Comparison of ENCODE assay signal across 8 cellular contexts in genomic region chr14:95523818-95524448, GRCh38. TPM values are rescaled to one million over a fixed set of nuclear protein-coding genes. Genes with fewer than 3 reads are reported as not detected.
DNase-seq lines count a peak whose midpoint lies in the region; ATAC-seq, FAIRE-seq and TF ChIP-seq lines count a peak whose summit lies in the region.

No MANE protein-coding gene starts in this region.

- CTCF ChIA-PET in T-cell (lab: Charles Lee), result interaction anchor here (0.8 to 2.1 kb wide), 11 partner anchors 9 to 82 kb away, joined by 3 to 13 read pairs (median 3); no protein-coding TSS in a partner anchor

- H3K36me3 Mint-ChIP-seq in T-cell, result no peaks in the 10 kb centered on the region

- no peaks in the 10 kb centered on the region for H3K27me3 Mint-ChIP-seq in T-cell

- POLR2A ChIA-PET in T-cell (lab: Charles Lee), result interaction anchor here in 1 of 2 donors (1.1 kb wide), 1 partner anchor 10 kb away, joined by 3 read pairs; no protein-coding TSS in a partner anchor

- H3K9ac ChIP-seq in MM.1S (ENCODE audit: low read length), result no peak overlapping the region

- H3K36me3 ChIP-seq in pancreas, result no peaks in the 10 kb centered on the region
- H3K36me3 ChIP-seq in MM.1S (replicated peaks; ENCODE audit: insufficient read depth, low read length), result no peaks in the 10 kb centered on the region

- intact Hi-C loops in dorsolateral prefrontal cortex (cut with DNase I) (loop anchor here in 1 of 2 donors (10.0 kb wide), 1 partner anchor 659 kb away; no protein-coding TSS in a partner anchor), pancreas (cut with DNase I) (loop anchor here in 1 of 3 donors (5.0 kb wide), 1 partner anchor 77 kb away; no protein-coding TSS in a partner anchor)

- ATAC-seq in T-cell (replicated peaks in 1 of 4) (peak in 3 of 4 experiments; percentile 33 to 51 (median 49)), pancreas (peak; percentile 51 to 80 (median 75)), HG03280 (IDR thresholded peaks at IDR 0.05; ENCODE audit: unreplicated experiment) (no peak), GM21723 (IDR thresholded peaks at IDR 0.05; ENCODE audit: unreplicated experiment) (no peak)

- H3K9me3 ChIP-seq in pancreas (no peaks in the 10 kb centered on the region), MM.1S (replicated peaks; ENCODE audit: insufficient read depth, low read length) (no peaks in the 10 kb centered on the region)

- WGBS in pancreas, 2 donors, result 16 to 24% methylated on average over 11 of the region's 11 CpGs

- H3F3A ChIP-seq in MM.1S (ENCODE audit: insufficient read depth, low read length), result peaks cover 4% of the 10 kb centered on the region; the same call in 1 of the 2 replicates

- H3K4me1 ChIP-seq in pancreas (peaks cover 0 to 16% (median 13%) of the 10 kb centered on the region in 3 donors), MM.1S (ENCODE audit: low read length) (peaks cover 13% of the 10 kb centered on the region)

- H3K9me3 Mint-ChIP-seq in T-cell, result no peaks in the 10 kb centered on the region

- H3K27me3 ChIP-seq in dorsolateral prefrontal cortex (no peaks in the 10 kb centered on the region), pancreas (no peaks in the 10 kb centered on the region), MM.1S (replicated peaks; ENCODE audit: insufficient read depth, low read length) (no peaks in the 10 kb centered on the region)

- H3K4me1 Mint-ChIP-seq in T-cell, result peaks cover 79 to 82% (median 82%) of the 10 kb centered on the region in 3 donors

- no peaks in the 10 kb centered on the region for H4K20me1 ChIP-seq in MM.1S (ENCODE audit: insufficient read depth, low read length)

- peak overlapping the region; percentile 61 to 86 (median 78) for H3K4me3 Mint-ChIP-seq in T-cell

- FAIRE-seq in pancreas (lab: Jason Lieb, UNC), result no peak

- no peaks in the 10 kb centered on the region for H3K79me2 ChIP-seq in MM.1S (ENCODE audit: low read length)

- DNase-seq in GM12865 (ENCODE audit: low read depth), result no peak
- DNase-seq in T-cell, result peak in 15 of 34 experiments; percentile 22 to 61 (median 33)
- DNase-seq in dorsolateral prefrontal cortex, result no peak
- DNase-seq in pancreas, result peak in 2 of 6 donors; percentile 37 to 46
- no peak for DNase-seq in MM.1S
- DNase-seq in putamen (ENCODE audit: low spot score), result no peak

- H2AFZ ChIP-seq in MM.1S (ENCODE audit: low read length), result no peak overlapping the region

- H3K4me3 ChIP-seq in GM12865 (ENCODE audit: low read depth, low read length) (no peak overlapping the region), dorsolateral prefrontal cortex (peak overlapping the region in 29 of 59 donors; percentile 5 to 39 (median 17)), pancreas (peak overlapping the region in 1 of 4 donors; percentile 5), MM.1S (ENCODE audit: low read length) (no peak overlapping the region)

- no peaks in the 10 kb centered on the region for H3K9me2 ChIP-seq in MM.1S (replicated peaks; ENCODE audit: insufficient read depth, low read length)

- peak; percentile 17 for TF ChIP-seq CTCF in GM12865 (IDR thresholded peaks at IDR 0.05; ENCODE audit: insufficient read depth, low read depth, low read length, missing control alignments)
- TF ChIP-seq CTCF in dorsolateral prefrontal cortex (IDR thresholded peaks at IDR 0.05 in 54 of 56, conservative IDR thresholded peaks at IDR 0.05 in 2 of 56; ENCODE audit: low read depth in 1 of 56, partially characterized antibody in 56 of 56), result no peak
- TF ChIP-seq CTCF in pancreas (IDR thresholded peaks at IDR 0.05), result no peak
- TF ChIP-seq CTCF in MM.1S (IDR thresholded peaks at IDR 0.05; ENCODE audit: low read length), result no peak

- peak overlapping the region; percentile 95 to 98 for H3K27ac Mint-ChIP-seq in T-cell

- H3K4me2 ChIP-seq in MM.1S (ENCODE audit: low read depth, low read length), result no peak overlapping the region

- peak overlapping the region in 56 of 59 donors; percentile 11 to 87 (median 70) for H3K27ac ChIP-seq in dorsolateral prefrontal cortex
- H3K27ac ChIP-seq in pancreas, result peak overlapping the region in 2 of 4 donors; percentile 28 to 34
- H3K27ac ChIP-seq in MM.1S (ENCODE audit: low read length), result no peak overlapping the region

RNA-seq across cellular contexts. Expression of gene SYNE3, which starts 7.5 kb away (rescaled TPM):
- total RNA-seq in T-cell (10 to 100 TPM; 55.6 to 92.3 (median 77.8) TPM), dorsolateral prefrontal cortex (10 to 100 TPM in 85 of 120 experiments, 1 to 10 TPM in 35; 5.1 to 41.5 (median 12.5) TPM), pancreas (1 to 10 TPM in 5 of 6 donors, under 1 TPM in 1; 0.98 to 4.5 (median 2.5) TPM)
- 1 to 10 TPM in 1 of 2 donors, under 1 TPM in 1; 0.54 to 1.5 TPM for polyA plus RNA-seq in pancreas

RNA-seq across cellular contexts. Expression of gene GLRX5, which starts 10.9 kb away (rescaled TPM):
- total RNA-seq in T-cell (10 to 100 TPM; 15.4 to 24.2 (median 16.0) TPM), dorsolateral prefrontal cortex (10 to 100 TPM; 17.9 to 48.1 (median 33.3) TPM), pancreas (10 to 100 TPM in 4 of 6 donors, 1 to 10 TPM in 2; 8.8 to 16.6 (median 12.8) TPM)
- 10 to 100 TPM; 15.1 to 22.9 TPM for polyA plus RNA-seq in pancreas

Comparison
In these comparisons a context has a peak if more than half of its experiments do, and no peak if none do; other contexts are left out.
1. ATAC-seq: peak in T-cell (3 of 4) and pancreas (4 of 4); none in HG03280 (single experiment) and GM21723 (single experiment).